In genomic region chr1:155125511-155125945, GRCh38 we compare ENCODE assay signal across 1 cellular context.
TF ChIP-seq lines count a peak whose summit lies in the region.

No MANE protein-coding gene starts in this region.

TF ChIP-seq in endothelial cell of umbilical vein, 7 proteins besides CTCF, POLR2A, EP300 and RAD21:
- TF ChIP-seq FOS (IDR thresholded peaks at IDR 0.05; ENCODE audit: borderline replicate concordance, insufficient read depth, low read length) (no peak), JUN (IDR thresholded peaks at IDR 0.05; ENCODE audit: borderline replicate concordance, insufficient read depth, insufficient read length, low read depth) (no peak), GATA2 (IDR thresholded peaks at IDR 0.05; ENCODE audit: insufficient read depth, insufficient read length, low read depth, low read length) (no peak), POLR2AphosphoS5 (IDR thresholded peaks at IDR 0.05; ENCODE audit: insufficient read depth, low read depth, low read length) (no peak), EZH2 (IDR thresholded peaks at IDR 0.05; ENCODE audit: borderline replicate concordance, low read depth, low read length, severe bottlenecking) (no peak), MYC (IDR thresholded peaks at IDR 0.05; ENCODE audit: low read depth, low read length) (no peak)
- TF ChIP-seq, protein P1, sequence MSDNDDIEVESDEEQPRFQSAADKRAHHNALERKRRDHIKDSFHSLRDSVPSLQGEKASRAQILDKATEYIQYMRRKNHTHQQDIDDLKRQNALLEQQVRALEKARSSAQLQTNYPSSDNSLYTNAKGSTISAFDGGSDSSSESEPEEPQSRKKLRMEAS (IDR thresholded peaks at IDR 0.05; ENCODE audit: insufficient read depth, insufficient read length), result no peak
